8 cellular contexts compared by ENCODE assay signal in the genomic region with DNA sequence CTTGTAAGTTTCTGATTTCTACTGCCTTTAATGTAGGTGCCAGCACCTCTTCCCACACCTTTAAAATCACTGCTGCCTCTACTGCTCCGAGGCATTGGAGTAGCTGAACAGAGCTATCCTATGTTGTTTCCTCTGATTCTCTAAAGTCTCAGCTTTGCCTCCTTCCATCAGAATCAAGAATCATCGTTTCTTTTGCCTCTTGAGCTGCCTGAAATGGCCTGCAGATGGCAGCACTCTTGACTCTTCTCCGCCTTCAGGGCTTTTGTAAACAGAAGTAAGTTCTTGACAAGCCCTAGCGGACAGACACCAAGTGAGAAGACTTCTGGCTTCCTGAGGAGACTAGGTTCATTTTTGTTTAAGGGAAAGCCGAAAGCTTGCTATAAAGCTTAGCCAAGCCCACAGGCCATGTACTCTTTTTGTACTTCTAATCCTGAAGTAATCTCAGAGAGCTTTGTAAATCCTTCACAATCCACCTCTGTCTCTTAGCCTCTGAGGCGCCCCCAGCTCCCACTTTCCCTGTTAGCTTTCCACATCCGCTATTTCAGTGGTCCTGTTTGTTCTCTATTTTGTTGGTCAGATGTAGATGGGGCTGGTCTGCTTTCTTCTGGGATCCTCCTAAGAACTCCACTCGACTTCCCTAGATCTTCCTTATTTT. TPM values are rescaled to one million over a fixed set of nuclear protein-coding genes. Genes with fewer than 3 reads are reported as not detected.
A peak's percentile ranks its signal among the peaks of the same experiment; 100 is the strongest.
DNase-seq lines count a peak whose midpoint lies in the region; ATAC-seq, FAIRE-seq and TF ChIP-seq lines count a peak whose summit lies in the region.

No MANE protein-coding gene starts in this region.

- H3K27ac Mint-ChIP-seq in activated naive CD8-positive, alpha-beta T cell treated with anti-CD3 and anti-CD28 coated beads for 36 hours, result no peak overlapping the region

- H3K4me1 ChIP-seq in heart right ventricle, result peaks cover 0 to 7% (median 0%) of the 10 kb centered on the region in 9 donors

- H3K4me3 Mint-ChIP-seq in activated naive CD8-positive, alpha-beta T cell treated with anti-CD3 and anti-CD28 coated beads for 36 hours, result no peak overlapping the region

- no peaks in the 10 kb centered on the region for H3K27me3 Mint-ChIP-seq in activated naive CD8-positive, alpha-beta T cell treated with anti-CD3 and anti-CD28 coated beads for 36 hours

- TF ChIP-seq CTCF in heart right ventricle (IDR thresholded peaks at IDR 0.05) (peak; percentile 39 to 84 (median 81)), omental fat pad (IDR thresholded peaks at IDR 0.05) (no peak)

- H3K9me3 Mint-ChIP-seq in activated naive CD8-positive, alpha-beta T cell treated with anti-CD3 and anti-CD28 coated beads for 36 hours, result peaks cover 26% of the 10 kb centered on the region

- peaks cover 0 to 31% (median 0%) of the 10 kb centered on the region in 11 donors for H3K9me3 ChIP-seq in heart right ventricle

- H3K36me3 Mint-ChIP-seq in activated naive CD8-positive, alpha-beta T cell treated with anti-CD3 and anti-CD28 coated beads for 36 hours, result peaks cover 19% of the 10 kb centered on the region

- H3K27ac ChIP-seq in heart right ventricle, result no peak overlapping the region

- H3K27me3 ChIP-seq in heart right ventricle, result no peaks in the 10 kb centered on the region

- 47 to 54% methylated on average over 8 of the region's 8 CpGs for WGBS in heart right ventricle, 2 donors

- no peaks in the 10 kb centered on the region for H3K36me3 ChIP-seq in heart right ventricle

- H3K4me1 Mint-ChIP-seq in activated naive CD8-positive, alpha-beta T cell treated with anti-CD3 and anti-CD28 coated beads for 36 hours, result peaks cover 10% of the 10 kb centered on the region

- peak; percentile 77 for DNase-seq in EH (ENCODE audit: low read depth)
- peak; percentile 45 for DNase-seq in HTR-8/SVneo (ENCODE audit: insufficient read length, low spot score)
- DNase-seq in SKM-1 (lab: John Stamatoyannopoulos, UW; ENCODE audit: unreplicated experiment), result peak; percentile 65
- DNase-seq in activated naive CD8-positive, alpha-beta T cell treated with anti-CD3 and anti-CD28 coated beads for 36 hours, result peak; percentile 46
- DNase-seq in heart right ventricle, result peak; percentile 39 to 46
- DNase-seq in sciatic nerve (ENCODE audit: low spot score), result peak; percentile 76
- DNase-seq in omental fat pad (ENCODE audit: low spot score), result no peak

- no peak for FAIRE-seq in HTR-8/SVneo (lab: Jason Lieb, UNC)

- H3K4me3 ChIP-seq in heart right ventricle, result peak overlapping the region in 1 of 10 donors; percentile 24

- peak; percentile 95 for ATAC-seq in GM21423 (IDR thresholded peaks at IDR 0.05; ENCODE audit: unreplicated experiment)
- peak in 6 of 8 donors; percentile 53 to 80 (median 66) for ATAC-seq in heart right ventricle
- peak; percentile 79 for ATAC-seq in sciatic nerve
- no peak for ATAC-seq in omental fat pad (ENCODE audit: low FRiP score)

- intact Hi-C loops in heart right ventricle (cut with DNase I) (loop anchor here in 4 of 10 donors (10.0 kb wide), 2 partner anchors 456 to 676 kb away; no protein-coding TSS in a partner anchor), sciatic nerve (cut with DNase I) (no loop called here)

RNA-seq across cellular contexts. Expression of gene GTF3C3, which starts 48.4 kb away (rescaled TPM):
- 10 to 100 TPM; 55.6 to 69.9 TPM for total RNA-seq in activated naive CD8-positive, alpha-beta T cell treated with anti-CD3 and anti-CD28 coated beads for 36 hours
- total RNA-seq in heart right ventricle (10 to 100 TPM; 18.1 to 34.2 (median 24.0) TPM), sciatic nerve (44.1 TPM), omental fat pad (10 to 100 TPM; 23.0 to 37.2 (median 26.7) TPM)
- polyA plus RNA-seq in heart right ventricle, result 10 to 100 TPM in 1 of 2 donors, 1 to 10 TPM in 1; 7.9 to 13.8 TPM

RNA-seq across cellular contexts. Expression of gene C2orf66, which starts 58.1 kb away (rescaled TPM):
- total RNA-seq in activated naive CD8-positive, alpha-beta T cell treated with anti-CD3 and anti-CD28 coated beads for 36 hours, result not detected
- total RNA-seq in heart right ventricle (not detected), sciatic nerve (0.36 TPM), omental fat pad (1 to 10 TPM in 1 of 4 donors, under 1 TPM in 1, not detected in 2; 0.38 to 8.1 TPM)
- under 1 TPM in 1 of 2 donors, not detected in 1; 0.03 TPM for polyA plus RNA-seq in heart right ventricle

Comparison
In these comparisons a context has a peak if more than half of its experiments do, and no peak if none do; other contexts are left out.
1. CTCF ChIP-seq: peak in heart right ventricle (9 of 9); none in omental fat pad (0 of 3).